In the genomic region with DNA sequence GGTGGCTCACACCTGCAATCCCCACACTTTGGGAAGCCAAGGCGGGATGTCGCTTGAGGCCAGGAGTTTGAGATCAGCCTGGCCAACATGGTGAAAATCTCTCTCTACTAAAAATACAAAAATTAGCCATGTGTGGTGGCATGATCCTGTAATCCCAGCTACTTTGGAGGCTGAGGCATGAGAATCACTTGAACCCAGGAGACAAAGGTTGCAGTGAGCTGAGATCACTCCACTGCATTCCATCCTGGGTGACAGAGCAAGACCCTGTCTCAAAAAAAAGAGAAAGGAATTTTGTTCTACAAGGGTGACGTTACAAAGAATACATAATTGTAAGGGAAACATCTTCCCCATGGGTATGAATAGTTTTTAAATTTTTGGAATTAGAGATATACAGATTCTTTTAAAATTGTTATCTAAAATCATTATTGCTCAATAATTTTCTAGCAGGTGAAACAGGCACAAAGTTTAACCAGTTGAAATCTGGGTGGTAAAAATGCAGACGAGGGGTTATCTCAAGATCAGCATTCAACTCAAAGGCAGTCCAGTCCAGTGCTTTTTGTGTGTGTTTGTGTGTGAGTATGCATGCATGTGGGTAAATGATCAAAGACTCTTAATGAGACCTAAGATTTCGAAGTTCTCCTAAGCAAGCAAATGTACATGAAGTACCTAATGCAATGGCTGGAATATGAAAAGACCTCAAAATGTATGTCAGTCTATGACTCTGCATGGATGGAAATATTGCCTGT, we compare ENCODE assay signal across 1 cellular context.
TF ChIP-seq lines count a peak whose summit lies in the region.

No MANE protein-coding gene starts in this region.

TF ChIP-seq in WTC11, 78 proteins besides CTCF, POLR2A, EP300 and RAD21 (continued from another document):
- TF ChIP-seq AFF4 (CRISPR knock-in tag; IDR thresholded peaks at IDR 0.05; ENCODE audit: borderline replicate concordance) = no peak
- TF ChIP-seq ATF2 (CRISPR knock-in tag; IDR thresholded peaks at IDR 0.05; ENCODE audit: borderline replicate concordance, low read depth) = no peak
- no peak for TF ChIP-seq EMX1 (CRISPR knock-in tag; IDR thresholded peaks at IDR 0.05)
- TF ChIP-seq ZNF263 (CRISPR knock-in tag; IDR thresholded peaks at IDR 0.05; ENCODE audit: low read depth) = no peak
- no peak for TF ChIP-seq FOXP1 (CRISPR knock-in tag; IDR thresholded peaks at IDR 0.05; ENCODE audit: borderline replicate concordance)
- TF ChIP-seq, protein P1, sequence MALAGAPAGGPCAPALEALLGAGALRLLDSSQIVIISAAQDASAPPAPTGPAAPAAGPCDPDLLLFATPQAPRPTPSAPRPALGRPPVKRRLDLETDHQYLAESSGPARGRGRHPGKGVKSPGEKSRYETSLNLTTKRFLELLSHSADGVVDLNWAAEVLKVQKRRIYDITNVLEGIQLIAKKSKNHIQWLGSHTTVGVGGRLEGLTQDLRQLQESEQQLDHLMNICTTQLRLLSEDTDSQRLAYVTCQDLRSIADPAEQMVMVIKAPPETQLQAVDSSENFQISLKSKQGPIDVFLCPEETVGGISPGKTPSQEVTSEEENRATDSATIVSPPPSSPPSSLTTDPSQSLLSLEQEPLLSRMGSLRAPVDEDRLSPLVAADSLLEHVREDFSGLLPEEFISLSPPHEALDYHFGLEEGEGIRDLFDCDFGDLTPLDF (CRISPR knock-in tag; IDR thresholded peaks at IDR 0.05) = no peak
- TF ChIP-seq, protein P2, sequence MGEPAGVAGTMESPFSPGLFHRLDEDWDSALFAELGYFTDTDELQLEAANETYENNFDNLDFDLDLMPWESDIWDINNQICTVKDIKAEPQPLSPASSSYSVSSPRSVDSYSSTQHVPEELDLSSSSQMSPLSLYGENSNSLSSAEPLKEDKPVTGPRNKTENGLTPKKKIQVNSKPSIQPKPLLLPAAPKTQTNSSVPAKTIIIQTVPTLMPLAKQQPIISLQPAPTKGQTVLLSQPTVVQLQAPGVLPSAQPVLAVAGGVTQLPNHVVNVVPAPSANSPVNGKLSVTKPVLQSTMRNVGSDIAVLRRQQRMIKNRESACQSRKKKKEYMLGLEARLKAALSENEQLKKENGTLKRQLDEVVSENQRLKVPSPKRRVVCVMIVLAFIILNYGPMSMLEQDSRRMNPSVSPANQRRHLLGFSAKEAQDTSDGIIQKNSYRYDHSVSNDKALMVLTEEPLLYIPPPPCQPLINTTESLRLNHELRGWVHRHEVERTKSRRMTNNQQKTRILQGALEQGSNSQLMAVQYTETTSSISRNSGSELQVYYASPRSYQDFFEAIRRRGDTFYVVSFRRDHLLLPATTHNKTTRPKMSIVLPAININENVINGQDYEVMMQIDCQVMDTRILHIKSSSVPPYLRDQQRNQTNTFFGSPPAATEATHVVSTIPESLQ (CRISPR knock-in tag; IDR thresholded peaks at IDR 0.05) = no peak
- TF ChIP-seq KAT7 (CRISPR knock-in tag; IDR thresholded peaks at IDR 0.05; ENCODE audit: borderline replicate concordance) = no peak
- no peak for TF ChIP-seq ZNF671 (CRISPR knock-in tag; IDR thresholded peaks at IDR 0.05)
- no peak for TF ChIP-seq FOXJ3 (CRISPR knock-in tag; IDR thresholded peaks at IDR 0.05; ENCODE audit: borderline replicate concordance)
- TF ChIP-seq, protein P3, sequence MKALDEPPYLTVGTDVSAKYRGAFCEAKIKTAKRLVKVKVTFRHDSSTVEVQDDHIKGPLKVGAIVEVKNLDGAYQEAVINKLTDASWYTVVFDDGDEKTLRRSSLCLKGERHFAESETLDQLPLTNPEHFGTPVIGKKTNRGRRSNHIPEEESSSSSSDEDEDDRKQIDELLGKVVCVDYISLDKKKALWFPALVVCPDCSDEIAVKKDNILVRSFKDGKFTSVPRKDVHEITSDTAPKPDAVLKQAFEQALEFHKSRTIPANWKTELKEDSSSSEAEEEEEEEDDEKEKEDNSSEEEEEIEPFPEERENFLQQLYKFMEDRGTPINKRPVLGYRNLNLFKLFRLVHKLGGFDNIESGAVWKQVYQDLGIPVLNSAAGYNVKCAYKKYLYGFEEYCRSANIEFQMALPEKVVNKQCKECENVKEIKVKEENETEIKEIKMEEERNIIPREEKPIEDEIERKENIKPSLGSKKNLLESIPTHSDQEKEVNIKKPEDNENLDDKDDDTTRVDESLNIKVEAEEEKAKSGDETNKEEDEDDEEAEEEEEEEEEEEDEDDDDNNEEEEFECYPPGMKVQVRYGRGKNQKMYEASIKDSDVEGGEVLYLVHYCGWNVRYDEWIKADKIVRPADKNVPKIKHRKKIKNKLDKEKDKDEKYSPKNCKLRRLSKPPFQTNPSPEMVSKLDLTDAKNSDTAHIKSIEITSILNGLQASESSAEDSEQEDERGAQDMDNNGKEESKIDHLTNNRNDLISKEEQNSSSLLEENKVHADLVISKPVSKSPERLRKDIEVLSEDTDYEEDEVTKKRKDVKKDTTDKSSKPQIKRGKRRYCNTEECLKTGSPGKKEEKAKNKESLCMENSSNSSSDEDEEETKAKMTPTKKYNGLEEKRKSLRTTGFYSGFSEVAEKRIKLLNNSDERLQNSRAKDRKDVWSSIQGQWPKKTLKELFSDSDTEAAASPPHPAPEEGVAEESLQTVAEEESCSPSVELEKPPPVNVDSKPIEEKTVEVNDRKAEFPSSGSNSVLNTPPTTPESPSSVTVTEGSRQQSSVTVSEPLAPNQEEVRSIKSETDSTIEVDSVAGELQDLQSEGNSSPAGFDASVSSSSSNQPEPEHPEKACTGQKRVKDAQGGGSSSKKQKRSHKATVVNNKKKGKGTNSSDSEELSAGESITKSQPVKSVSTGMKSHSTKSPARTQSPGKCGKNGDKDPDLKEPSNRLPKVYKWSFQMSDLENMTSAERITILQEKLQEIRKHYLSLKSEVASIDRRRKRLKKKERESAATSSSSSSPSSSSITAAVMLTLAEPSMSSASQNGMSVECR (CRISPR knock-in tag; IDR thresholded peaks at IDR 0.05; ENCODE audit: borderline replicate concordance) = no peak
- no peak for TF ChIP-seq RORB (CRISPR knock-in tag; IDR thresholded peaks at IDR 0.05)
- no peak for TF ChIP-seq ZNF416 (CRISPR knock-in tag; IDR thresholded peaks at IDR 0.05)
- no peak for TF ChIP-seq SP1 (CRISPR knock-in tag; conservative IDR thresholded peaks at IDR 0.05)
